28 cellular contexts compared by ENCODE assay signal in genomic region chrX:19198448-19198847, GRCh38.
"Had no signal": no experiment of that assay in that cellular context is flagged by ENCODE, and none has a peak within 500 bp of the region (broad histone marks: within the 10 kb centered on the region; RNA-seq: fewer than 3 reads in every experiment).

No MANE protein-coding gene starts in this region.

- H3K36me3 Mint-ChIP-seq: activated naive CD8-positive, alpha-beta T cell; T-cell had no signal

- H3K36me3 ChIP-seq: MG63, WERI-Rb-1 had no signal

- H3K4me3 Mint-ChIP-seq: activated CD4-positive, alpha-beta memory T cell treated with anti-CD3 and anti-CD28 coated beads, Interleukin-2, amount 10 ng/mL, durations not matched to agents 7 days and 5 days; activated CD4-positive, alpha-beta T cell treated with anti-CD3 and anti-CD28 coated beads for 36 hours; activated naive CD4-positive, alpha-beta T cell treated with anti-CD3 and anti-CD28 coated beads for 36 hours; activated naive CD8-positive, alpha-beta T cell; activated T-helper 17 cell treated with anti-CD3 and anti-CD28 coated beads, Interleukin-2, amount 50 U/mL, for 72 hours; T-cell had no signal

- H3K27me3 Mint-ChIP-seq: activated naive CD8-positive, alpha-beta T cell had no signal

- H3K27me3 ChIP-seq: MG63 had no signal

- H3K27ac Mint-ChIP-seq: activated CD4-positive, alpha-beta memory T cell treated with anti-CD3 and anti-CD28 coated beads, Interleukin-2, amount 10 ng/mL, durations not matched to agents 7 days and 5 days; activated CD4-positive, alpha-beta T cell treated with anti-CD3 and anti-CD28 coated beads for 36 hours; activated naive CD4-positive, alpha-beta T cell treated with anti-CD3 and anti-CD28 coated beads for 36 hours; activated naive CD8-positive, alpha-beta T cell; activated T-helper 17 cell treated with anti-CD3 and anti-CD28 coated beads, Interleukin-2, amount 50 U/mL, for 72 hours; T-cell had no signal

- H3K9me3 Mint-ChIP-seq: activated CD4-positive, alpha-beta memory T cell treated with anti-CD3 and anti-CD28 coated beads, Interleukin-2, amount 10 ng/mL, durations not matched to agents 7 days and 5 days; activated naive CD4-positive, alpha-beta T cell treated with anti-CD3 and anti-CD28 coated beads for 36 hours; activated T-helper 17 cell treated with anti-CD3 and anti-CD28 coated beads, Interleukin-2, amount 50 U/mL, for 72 hours; T-cell had no signal

- DNase-seq: activated CD4-positive, alpha-beta memory T cell treated with anti-CD3 and anti-CD28 coated beads, Interleukin-2, amount 10 ng/mL, durations not matched to agents 7 days and 5 days; activated CD4-positive, alpha-beta T cell treated with anti-CD3 and anti-CD28 coated beads for 36 hours; activated CD4-positive, alpha-beta T cell treated with anti-CD3 and anti-CD28 coated beads, Interleukin-2, amount 50 U/mL, for 1 hour; activated gamma-delta T cell; activated naive CD4-positive, alpha-beta T cell treated with anti-CD3 and anti-CD28 coated beads for 36 hours; activated T-cell treated with anti-CD3 and anti-CD28 coated beads for 4 hours; activated T-cell treated with anti-CD3 and anti-CD28 coated beads, Interleukin-2, amount 50 U/mL, for 48 hours; amygdala; cerebellar nuclear complex; MG63; NCI-H1105; NCI-H1436; NCI-H1694 treated with DMSO at 0.1 percent for 48 hours; NCI-H2029 treated with DMSO at 0.1 percent for 48 hours; NCI-H345; NCI-H510A treated with DMSO at 0.1 percent for 48 hours; NCI-H69; NK-92 treated with Interleukin-12 subunit alpha and Interleukin-12 subunit beta, amount 100 ng/mL, for 24 hours; OCI-M1; RPMI8226; T-cell; T1000; WERI-Rb-1 had no signal

- H3K27ac ChIP-seq: SK-N-MC, WERI-Rb-1 had no signal

- ATAC-seq: activated CD4-positive, alpha-beta T cell treated with anti-CD3 and anti-CD28 coated beads for 36 hours; activated T-helper 17 cell treated with anti-CD3 and anti-CD28 coated beads, Interleukin-2, amount 50 U/mL, for 72 hours; Panc1; Right ventricle myocardium inferior; T-cell had no signal

- H3K4me3 ChIP-seq: MG63, SK-N-MC had no signal

- H3K4me1 Mint-ChIP-seq: activated CD4-positive, alpha-beta T cell treated with anti-CD3 and anti-CD28 coated beads for 36 hours; activated T-helper 17 cell treated with anti-CD3 and anti-CD28 coated beads, Interleukin-2, amount 50 U/mL, for 72 hours had no signal

- H3K9me3 ChIP-seq: MG63 had no signal
